In the genomic region with DNA sequence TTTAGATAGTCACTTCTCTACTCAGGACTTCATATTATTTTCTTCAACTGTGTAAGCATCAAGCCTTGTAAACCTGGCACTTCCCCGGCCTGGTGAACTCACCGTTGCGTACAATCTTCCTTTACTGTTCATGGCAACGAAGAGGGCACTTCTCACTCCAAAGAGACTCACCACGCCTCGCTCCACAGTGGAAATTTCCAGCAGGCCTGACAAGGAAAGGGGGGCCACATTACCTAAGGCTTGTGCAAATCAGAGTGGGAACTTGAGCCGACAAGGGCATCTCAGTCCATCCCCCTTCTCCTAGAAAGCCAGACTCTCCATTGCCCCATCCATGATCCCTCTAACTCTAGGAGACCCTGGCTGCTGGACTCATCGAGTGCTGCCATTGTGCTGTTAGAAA, we compare ENCODE assay signal across 1 cellular context.
TF ChIP-seq lines count a peak whose summit lies in the region.

No MANE protein-coding gene starts in this region.

TF ChIP-seq in GM23338, 12 proteins besides CTCF, POLR2A, EP300 and RAD21 (continued from another document):
- TF ChIP-seq NANOG (IDR thresholded peaks at IDR 0.05; ENCODE audit: borderline replicate concordance), result no peak
- TF ChIP-seq, protein P1, sequence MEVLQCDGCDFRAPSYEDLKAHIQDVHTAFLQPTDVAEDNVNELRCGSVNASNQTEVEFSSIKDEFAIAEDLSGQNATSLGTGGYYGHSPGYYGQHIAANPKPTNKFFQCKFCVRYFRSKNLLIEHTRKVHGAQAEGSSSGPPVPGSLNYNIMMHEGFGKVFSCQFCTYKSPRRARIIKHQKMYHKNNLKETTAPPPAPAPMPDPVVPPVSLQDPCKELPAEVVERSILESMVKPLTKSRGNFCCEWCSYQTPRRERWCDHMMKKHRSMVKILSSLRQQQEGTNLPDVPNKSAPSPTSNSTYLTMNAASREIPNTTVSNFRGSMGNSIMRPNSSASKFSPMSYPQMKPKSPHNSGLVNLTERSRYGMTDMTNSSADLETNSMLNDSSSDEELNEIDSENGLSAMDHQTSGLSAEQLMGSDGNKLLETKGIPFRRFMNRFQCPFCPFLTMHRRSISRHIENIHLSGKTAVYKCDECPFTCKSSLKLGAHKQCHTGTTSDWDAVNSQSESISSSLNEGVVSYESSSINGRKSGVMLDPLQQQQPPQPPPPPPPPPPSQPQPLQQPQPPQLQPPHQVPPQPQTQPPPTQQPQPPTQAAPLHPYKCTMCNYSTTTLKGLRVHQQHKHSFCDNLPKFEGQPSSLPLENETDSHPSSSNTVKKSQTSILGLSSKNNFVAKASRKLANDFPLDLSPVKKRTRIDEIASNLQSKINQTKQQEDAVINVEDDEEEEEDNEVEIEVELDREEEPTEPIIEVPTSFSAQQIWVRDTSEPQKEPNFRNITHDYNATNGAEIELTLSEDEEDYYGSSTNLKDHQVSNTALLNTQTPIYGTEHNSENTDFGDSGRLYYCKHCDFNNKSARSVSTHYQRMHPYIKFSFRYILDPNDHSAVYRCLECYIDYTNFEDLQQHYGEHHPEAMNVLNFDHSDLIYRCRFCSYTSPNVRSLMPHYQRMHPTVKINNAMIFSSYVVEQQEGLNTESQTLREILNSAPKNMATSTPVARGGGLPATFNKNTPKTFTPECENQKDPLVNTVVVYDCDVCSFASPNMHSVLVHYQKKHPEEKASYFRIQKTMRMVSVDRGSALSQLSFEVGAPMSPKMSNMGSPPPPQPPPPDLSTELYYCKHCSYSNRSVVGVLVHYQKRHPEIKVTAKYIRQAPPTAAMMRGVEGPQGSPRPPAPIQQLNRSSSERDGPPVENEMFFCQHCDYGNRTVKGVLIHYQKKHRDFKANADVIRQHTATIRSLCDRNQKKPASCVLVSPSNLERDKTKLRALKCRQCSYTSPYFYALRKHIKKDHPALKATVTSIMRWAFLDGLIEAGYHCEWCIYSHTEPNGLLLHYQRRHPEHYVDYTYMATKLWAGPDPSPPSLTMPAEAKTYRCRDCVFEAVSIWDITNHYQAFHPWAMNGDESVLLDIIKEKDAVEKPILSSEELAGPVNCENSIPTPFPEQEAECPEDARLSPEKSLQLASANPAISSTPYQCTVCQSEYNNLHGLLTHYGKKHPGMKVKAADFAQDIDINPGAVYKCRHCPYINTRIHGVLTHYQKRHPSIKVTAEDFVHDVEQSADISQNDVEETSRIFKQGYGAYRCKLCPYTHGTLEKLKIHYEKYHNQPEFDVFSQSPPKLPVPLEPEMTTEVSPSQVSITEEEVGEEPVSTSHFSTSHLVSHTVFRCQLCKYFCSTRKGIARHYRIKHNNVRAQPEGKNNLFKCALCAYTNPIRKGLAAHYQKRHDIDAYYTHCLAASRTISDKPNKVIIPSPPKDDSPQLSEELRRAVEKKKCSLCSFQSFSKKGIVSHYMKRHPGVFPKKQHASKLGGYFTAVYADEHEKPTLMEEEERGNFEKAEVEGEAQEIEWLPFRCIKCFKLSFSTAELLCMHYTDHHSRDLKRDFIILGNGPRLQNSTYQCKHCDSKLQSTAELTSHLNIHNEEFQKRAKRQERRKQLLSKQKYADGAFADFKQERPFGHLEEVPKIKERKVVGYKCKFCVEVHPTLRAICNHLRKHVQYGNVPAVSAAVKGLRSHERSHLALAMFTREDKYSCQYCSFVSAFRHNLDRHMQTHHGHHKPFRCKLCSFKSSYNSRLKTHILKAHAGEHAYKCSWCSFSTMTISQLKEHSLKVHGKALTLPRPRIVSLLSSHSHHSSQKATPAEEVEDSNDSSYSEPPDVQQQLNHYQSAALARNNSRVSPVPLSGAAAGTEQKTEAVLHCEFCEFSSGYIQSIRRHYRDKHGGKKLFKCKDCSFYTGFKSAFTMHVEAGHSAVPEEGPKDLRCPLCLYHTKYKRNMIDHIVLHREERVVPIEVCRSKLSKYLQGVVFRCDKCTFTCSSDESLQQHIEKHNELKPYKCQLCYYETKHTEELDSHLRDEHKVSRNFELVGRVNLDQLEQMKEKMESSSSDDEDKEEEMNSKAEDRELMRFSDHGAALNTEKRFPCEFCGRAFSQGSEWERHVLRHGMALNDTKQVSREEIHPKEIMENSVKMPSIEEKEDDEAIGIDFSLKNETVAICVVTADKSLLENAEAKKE (CRISPR knock-in tag; IDR thresholded peaks at IDR 0.05), result no peak
- TF ChIP-seq JUNB (IDR thresholded peaks at IDR 0.05; ENCODE audit: unreplicated experiment), result no peak
